Comparison of ENCODE assay signal across 8 cellular contexts in genomic region chr19:30682576-30683536, GRCh38.
DNase-seq lines count a peak whose midpoint lies in the region; ATAC-seq and TF ChIP-seq lines count a peak whose summit lies in the region.

No MANE protein-coding gene starts in this region.

- TF ChIP-seq CTCF in GM12874 (IDR thresholded peaks at IDR 0.05; ENCODE audit: insufficient read depth, low read depth, low read length) (peak; percentile 69), WTC11 (IDR thresholded peaks at IDR 0.05) (peak; percentile 80)

- no peak overlapping the region for H3K4me3 Mint-ChIP-seq in WTC11

- DNase-seq in A172 (ENCODE audit: low spot score) (peak; percentile 79), NCI-H2196 (lab: John Stamatoyannopoulos, UW; ENCODE audit: unreplicated experiment) (peak; percentile 73), WTC11 (ENCODE audit: low spot score) (peak; percentile 78), left colon (peak in 1 of 2 donors; percentile 63)
- DNase-seq in stimulated activated CD4-positive, alpha-beta T cell treated with anti-CD3 and anti-CD28 coated beads, Interleukin-2, amount 100 ng/mL, for 48 hours, result peak; percentile 55 to 58

- peaks cover 33% of the 10 kb centered on the region for H3K4me1 Mint-ChIP-seq in WTC11

- ATAC-seq in WTC11 (peak; percentile 58), left colon (peak; percentile 56), GM18858 (IDR thresholded peaks at IDR 0.05; ENCODE audit: unreplicated experiment) (no peak)

- CTCF ChIA-PET in WTC11 (lab: Charles Lee), result interaction anchor here (0.5 to 8.3 kb wide), 44 partner anchors 9 to 1542 kb away, joined by 3 to 77 read pairs (median 4); no protein-coding TSS in a partner anchor

- no peaks in the 10 kb centered on the region for H3K27me3 Mint-ChIP-seq in WTC11 (ENCODE audit: low read depth)

- no peaks in the 10 kb centered on the region for H3K9me3 Mint-ChIP-seq in WTC11

- H3K36me3 Mint-ChIP-seq in WTC11, result no peaks in the 10 kb centered on the region

- no peak overlapping the region for H3K27ac Mint-ChIP-seq in WTC11

- POLR2A ChIA-PET in WTC11 (lab: Charles Lee), result no interaction called here

- intact Hi-C loops in left colon (cut with DNase I, micrococcal nuclease), result no loop called here

- peak overlapping the region; percentile 19 for H3K27ac ChIP-seq in cingulate gyrus (ENCODE audit: low read depth, low read length)

TF ChIP-seq in WTC11, 78 proteins besides CTCF, POLR2A, EP300 and RAD21:
- TF ChIP-seq SP1 (CRISPR knock-in tag; conservative IDR thresholded peaks at IDR 0.05), result no peak
- no peak for TF ChIP-seq IRF2 (CRISPR knock-in tag; IDR thresholded peaks at IDR 0.05; ENCODE audit: borderline replicate concordance, low read depth)
- TF ChIP-seq TEAD4 (CRISPR knock-in tag; IDR thresholded peaks at IDR 0.05), result no peak
- no peak for TF ChIP-seq NR3C1 (CRISPR knock-in tag; conservative IDR thresholded peaks at IDR 0.05; ENCODE audit: low read depth)
- TF ChIP-seq JAZF1 (CRISPR knock-in tag; IDR thresholded peaks at IDR 0.05), result no peak
- TF ChIP-seq ATF3 (CRISPR knock-in tag; conservative IDR thresholded peaks at IDR 0.05), result no peak
- TF ChIP-seq E2F1 (CRISPR knock-in tag; IDR thresholded peaks at IDR 0.05), result no peak
- no peak for TF ChIP-seq SMAD4 (CRISPR knock-in tag; IDR thresholded peaks at IDR 0.05)
- no peak for TF ChIP-seq MXD4 (CRISPR knock-in tag; IDR thresholded peaks at IDR 0.05; ENCODE audit: borderline replicate concordance)
- TF ChIP-seq NFE2L1 (CRISPR knock-in tag; IDR thresholded peaks at IDR 0.05), result no peak
- no peak for TF ChIP-seq NFYB (CRISPR knock-in tag; conservative IDR thresholded peaks at IDR 0.05; ENCODE audit: low read depth)
- no peak for TF ChIP-seq CDX4 (CRISPR knock-in tag; IDR thresholded peaks at IDR 0.05; ENCODE audit: borderline replicate concordance)
- TF ChIP-seq ZNF396 (CRISPR knock-in tag; IDR thresholded peaks at IDR 0.05; ENCODE audit: borderline replicate concordance), result no peak
- TF ChIP-seq JUN (CRISPR knock-in tag; IDR thresholded peaks at IDR 0.05), result no peak
- TF ChIP-seq NFATC4 (CRISPR knock-in tag; IDR thresholded peaks at IDR 0.05), result no peak
- no peak for TF ChIP-seq MLX (CRISPR knock-in tag; IDR thresholded peaks at IDR 0.05)
